Comparison of ENCODE assay signal across 1 cellular context in the genomic region with DNA sequence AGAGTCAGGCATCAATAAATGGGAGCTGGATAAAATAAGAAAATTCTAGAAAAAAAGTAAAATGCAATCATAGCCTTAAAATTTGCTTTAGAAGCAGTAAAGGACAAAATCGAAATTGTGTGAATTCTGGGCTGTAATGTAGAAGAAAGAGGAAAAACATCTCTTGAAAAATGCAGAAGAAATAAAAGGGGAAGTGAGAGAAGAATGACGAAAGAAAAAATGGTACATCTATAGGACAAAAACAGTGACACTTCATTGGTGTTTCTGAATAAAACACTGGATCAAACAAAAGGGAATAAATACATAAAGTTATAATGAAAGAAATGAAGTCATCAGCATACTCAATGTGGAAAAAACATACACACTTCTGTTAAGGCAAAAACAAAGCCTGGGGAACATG.
TF ChIP-seq lines count a peak whose summit lies in the region.

No MANE protein-coding gene starts in this region.

TF ChIP-seq in WTC11, 78 proteins besides CTCF, POLR2A, EP300 and RAD21 (continued from another document):
- TF ChIP-seq, protein P1, sequence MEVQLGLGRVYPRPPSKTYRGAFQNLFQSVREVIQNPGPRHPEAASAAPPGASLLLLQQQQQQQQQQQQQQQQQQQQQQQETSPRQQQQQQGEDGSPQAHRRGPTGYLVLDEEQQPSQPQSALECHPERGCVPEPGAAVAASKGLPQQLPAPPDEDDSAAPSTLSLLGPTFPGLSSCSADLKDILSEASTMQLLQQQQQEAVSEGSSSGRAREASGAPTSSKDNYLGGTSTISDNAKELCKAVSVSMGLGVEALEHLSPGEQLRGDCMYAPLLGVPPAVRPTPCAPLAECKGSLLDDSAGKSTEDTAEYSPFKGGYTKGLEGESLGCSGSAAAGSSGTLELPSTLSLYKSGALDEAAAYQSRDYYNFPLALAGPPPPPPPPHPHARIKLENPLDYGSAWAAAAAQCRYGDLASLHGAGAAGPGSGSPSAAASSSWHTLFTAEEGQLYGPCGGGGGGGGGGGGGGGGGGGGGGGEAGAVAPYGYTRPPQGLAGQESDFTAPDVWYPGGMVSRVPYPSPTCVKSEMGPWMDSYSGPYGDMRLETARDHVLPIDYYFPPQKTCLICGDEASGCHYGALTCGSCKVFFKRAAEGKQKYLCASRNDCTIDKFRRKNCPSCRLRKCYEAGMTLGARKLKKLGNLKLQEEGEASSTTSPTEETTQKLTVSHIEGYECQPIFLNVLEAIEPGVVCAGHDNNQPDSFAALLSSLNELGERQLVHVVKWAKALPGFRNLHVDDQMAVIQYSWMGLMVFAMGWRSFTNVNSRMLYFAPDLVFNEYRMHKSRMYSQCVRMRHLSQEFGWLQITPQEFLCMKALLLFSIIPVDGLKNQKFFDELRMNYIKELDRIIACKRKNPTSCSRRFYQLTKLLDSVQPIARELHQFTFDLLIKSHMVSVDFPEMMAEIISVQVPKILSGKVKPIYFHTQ (CRISPR knock-in tag; IDR thresholded peaks at IDR 0.05): no peak
- TF ChIP-seq, protein P2, sequence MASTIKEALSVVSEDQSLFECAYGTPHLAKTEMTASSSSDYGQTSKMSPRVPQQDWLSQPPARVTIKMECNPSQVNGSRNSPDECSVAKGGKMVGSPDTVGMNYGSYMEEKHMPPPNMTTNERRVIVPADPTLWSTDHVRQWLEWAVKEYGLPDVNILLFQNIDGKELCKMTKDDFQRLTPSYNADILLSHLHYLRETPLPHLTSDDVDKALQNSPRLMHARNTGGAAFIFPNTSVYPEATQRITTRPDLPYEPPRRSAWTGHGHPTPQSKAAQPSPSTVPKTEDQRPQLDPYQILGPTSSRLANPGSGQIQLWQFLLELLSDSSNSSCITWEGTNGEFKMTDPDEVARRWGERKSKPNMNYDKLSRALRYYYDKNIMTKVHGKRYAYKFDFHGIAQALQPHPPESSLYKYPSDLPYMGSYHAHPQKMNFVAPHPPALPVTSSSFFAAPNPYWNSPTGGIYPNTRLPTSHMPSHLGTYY (CRISPR knock-in tag; IDR thresholded peaks at IDR 0.05): no peak
- TF ChIP-seq FOXP1 (CRISPR knock-in tag; IDR thresholded peaks at IDR 0.05; ENCODE audit: borderline replicate concordance) (no peak), RORB (CRISPR knock-in tag; IDR thresholded peaks at IDR 0.05) (no peak), SMAD4 (CRISPR knock-in tag; IDR thresholded peaks at IDR 0.05) (no peak)
